Comparison of ENCODE assay signal across 10 cellular contexts in genomic region chr11:128841461-128842072, GRCh38. TPM values are rescaled to one million over a fixed set of nuclear protein-coding genes. Genes with fewer than 3 reads are reported as not detected.
DNase-seq lines count a peak whose midpoint lies in the region; ATAC-seq and TF ChIP-seq lines count a peak whose summit lies in the region.
"Had no signal": no experiment of that assay in that cellular context is flagged by ENCODE, and none has a peak within 500 bp of the region (broad histone marks: within the 10 kb centered on the region; RNA-seq: fewer than 3 reads in every experiment).

No MANE protein-coding gene starts in this region.

- peak overlapping the region; percentile 96 for H3K27ac ChIP-seq in OCI-LY1 (ENCODE audit: low read depth, low read length, poor library complexity, severe bottlenecking)

- H3K4me1 Mint-ChIP-seq in activated naive CD4-positive, alpha-beta T cell treated with anti-CD3 and anti-CD28 coated beads, Interleukin-2, amount 50 U/mL, for 24 hours: peaks cover 83% of the 10 kb centered on the region
- peaks cover 41% of the 10 kb centered on the region for H3K4me1 Mint-ChIP-seq in activated naive CD4-positive, alpha-beta T cell treated with anti-CD3 and anti-CD28 coated beads for 36 hours (ENCODE audit: low read depth)
- H3K4me1 Mint-ChIP-seq in stimulated activated naive B cell treated with anti-CD40 and anti-IgM and Interleukin-4, amounts not matched to agents 10 μg/mL and 1 μg/mL and 100 μg/mL, for 72 hours: peaks cover 47 to 97% of the 10 kb centered on the region in 2 donors

- H3K36me3 Mint-ChIP-seq in activated naive CD4-positive, alpha-beta T cell treated with anti-CD3 and anti-CD28 coated beads, Interleukin-2, amount 50 U/mL, for 24 hours: no peaks in the 10 kb centered on the region
- no peaks in the 10 kb centered on the region for H3K36me3 Mint-ChIP-seq in activated naive CD4-positive, alpha-beta T cell treated with anti-CD3 and anti-CD28 coated beads for 36 hours (ENCODE audit: low read depth)
- H3K36me3 Mint-ChIP-seq in stimulated activated naive B cell treated with anti-CD40 and anti-IgM and Interleukin-4, amounts not matched to agents 10 μg/mL and 1 μg/mL and 100 μg/mL, for 72 hours: peaks cover 2 to 9% of the 10 kb centered on the region in 2 donors

- CTCF ChIA-PET in activated naive CD4-positive, alpha-beta T cell treated with anti-CD3 and anti-CD28 coated beads for 36 hours (lab: Charles Lee): interaction anchor here (1.7 to 2.8 kb wide), 2 partner anchors 11 to 670 kb away, joined by 5 to 15 read pairs; no protein-coding TSS in a partner anchor

- H3F3A ChIP-seq in OCI-LY1 (ENCODE audit: insufficient read depth, low read length): no peaks in the 10 kb centered on the region

- H3K4me3 Mint-ChIP-seq in activated naive CD4-positive, alpha-beta T cell treated with anti-CD3 and anti-CD28 coated beads, Interleukin-2, amount 50 U/mL, for 24 hours: no peak overlapping the region
- H3K4me3 Mint-ChIP-seq in activated naive CD4-positive, alpha-beta T cell treated with anti-CD3 and anti-CD28 coated beads for 36 hours: no peak overlapping the region
- H3K4me3 Mint-ChIP-seq in stimulated activated naive B cell treated with anti-CD40 and anti-IgM and Interleukin-4, amounts not matched to agents 10 μg/mL and 1 μg/mL and 100 μg/mL, for 72 hours: peak overlapping the region; percentile 5 to 26

- TF ChIP-seq CTCF in OCI-LY1 (IDR thresholded peaks at IDR 0.05; ENCODE audit: low read length): no peak

- H3K4me1 ChIP-seq in OCI-LY1 (ENCODE audit: insufficient read depth, low read length, severe bottlenecking): peaks cover 73% of the 10 kb centered on the region

- H3K9me2 ChIP-seq in OCI-LY1 (ENCODE audit: low read depth, low read length): no peaks in the 10 kb centered on the region

- intact Hi-C loops in activated naive CD4-positive, alpha-beta T cell treated with anti-CD3 and anti-CD28 coated beads for 36 hours (cut with micrococcal nuclease): no loop called here

- ATAC-seq in HG02840 (IDR thresholded peaks at IDR 0.05; ENCODE audit: low FRiP score, unreplicated experiment): peak; percentile 54
- peak; percentile 83 to 89 for ATAC-seq in stimulated activated naive B cell treated with anti-CD40 and anti-IgM and Interleukin-4, amounts not matched to agents 10 μg/mL and 1 μg/mL and 100 μg/mL, for 72 hours (replicated peaks)
- ATAC-seq: right cardiac atrium had no signal

- H3K4me3 ChIP-seq in OCI-LY1 (ENCODE audit: low read depth, low read length, poor library complexity, severe bottlenecking): peak overlapping the region; percentile 4

- no peaks in the 10 kb centered on the region for H3K36me3 ChIP-seq in OCI-LY1 (ENCODE audit: insufficient read depth, low read length)

- peak overlapping the region; percentile 46; the same call in 1 of the 2 replicates for H3K4me2 ChIP-seq in OCI-LY1 (ENCODE audit: low read length)

- no peaks in the 10 kb centered on the region for H3K9me3 ChIP-seq in OCI-LY1 (ENCODE audit: low read length)

- no peaks in the 10 kb centered on the region for H3K79me2 ChIP-seq in OCI-LY1 (ENCODE audit: insufficient read depth, low read length)

- H3K27ac Mint-ChIP-seq in activated naive CD4-positive, alpha-beta T cell treated with anti-CD3 and anti-CD28 coated beads, Interleukin-2, amount 50 U/mL, for 24 hours: peak overlapping the region; percentile 57
- no peak overlapping the region for H3K27ac Mint-ChIP-seq in activated naive CD4-positive, alpha-beta T cell treated with anti-CD3 and anti-CD28 coated beads for 36 hours
- H3K27ac Mint-ChIP-seq in stimulated activated naive B cell treated with anti-CD40 and anti-IgM and Interleukin-4, amounts not matched to agents 10 μg/mL and 1 μg/mL and 100 μg/mL, for 72 hours: peak overlapping the region; percentile 77

- H3K27me3 ChIP-seq in OCI-LY1 (ENCODE audit: insufficient read depth, low read length): no peaks in the 10 kb centered on the region

- H3K27me3 Mint-ChIP-seq in activated naive CD4-positive, alpha-beta T cell treated with anti-CD3 and anti-CD28 coated beads, Interleukin-2, amount 50 U/mL, for 24 hours: no peaks in the 10 kb centered on the region
- H3K27me3 Mint-ChIP-seq in activated naive CD4-positive, alpha-beta T cell treated with anti-CD3 and anti-CD28 coated beads for 36 hours (ENCODE audit: low read depth): no peaks in the 10 kb centered on the region
- H3K27me3 Mint-ChIP-seq in stimulated activated naive B cell treated with anti-CD40 and anti-IgM and Interleukin-4, amounts not matched to agents 10 μg/mL and 1 μg/mL and 100 μg/mL, for 72 hours: no peaks in the 10 kb centered on the region

- H3K9ac ChIP-seq in OCI-LY1 (ENCODE audit: low read length): peak overlapping the region; percentile 28; the same call in 1 of the 2 replicates

- DNase-seq in activated naive CD4-positive, alpha-beta T cell treated with anti-CD3 and anti-CD28 coated beads for 36 hours: no peak
- peak; percentile 40 for DNase-seq in stimulated activated naive B cell treated with anti-CD40 and anti-IgM and Interleukin-4, amounts not matched to agents 10 μg/mL and 1 μg/mL and 100 μg/mL, for 72 hours
- no peak for DNase-seq in globus pallidus (ENCODE audit: low spot score)
- no peak for DNase-seq in amniotic stem cell (lab: John Stamatoyannopoulos, UW)
- DNase-seq in iPS-NIHi11 (ENCODE audit: low spot score): no peak
- DNase-seq: NCI-H510A, right cardiac atrium had no signal

- H4K20me1 ChIP-seq in OCI-LY1 (ENCODE audit: insufficient read depth, low read length): no peaks in the 10 kb centered on the region

- H3K9me3 Mint-ChIP-seq in activated naive CD4-positive, alpha-beta T cell treated with anti-CD3 and anti-CD28 coated beads, Interleukin-2, amount 50 U/mL, for 24 hours: no peaks in the 10 kb centered on the region
- H3K9me3 Mint-ChIP-seq in activated naive CD4-positive, alpha-beta T cell treated with anti-CD3 and anti-CD28 coated beads for 36 hours: no peaks in the 10 kb centered on the region
- H3K9me3 Mint-ChIP-seq in stimulated activated naive B cell treated with anti-CD40 and anti-IgM and Interleukin-4, amounts not matched to agents 10 μg/mL and 1 μg/mL and 100 μg/mL, for 72 hours: peaks cover 2 to 7% of the 10 kb centered on the region in 2 donors

- H2AFZ ChIP-seq in OCI-LY1 (ENCODE audit: low read length): no peak overlapping the region

RNA-seq across cellular contexts. Expression of gene KCNJ1, which starts 25.5 kb away (rescaled TPM):
- not detected for total RNA-seq in activated naive CD4-positive, alpha-beta T cell treated with anti-CD3 and anti-CD28 coated beads for 36 hours

RNA-seq across cellular contexts. Expression of gene KCNJ5, which starts 49.6 kb away (rescaled TPM):
- total RNA-seq in activated naive CD4-positive, alpha-beta T cell treated with anti-CD3 and anti-CD28 coated beads for 36 hours: not detected

Comparison
In these comparisons a context has a peak if more than half of its experiments do, and no peak if none do; other contexts are left out.
1. H3K4me3 Mint-ChIP-seq: peak in stimulated activated naive B cell treated with anti-CD40 and anti-IgM and Interleukin-4, amounts not matched to agents 10 μg/mL and 1 μg/mL and 100 μg/mL, for 72 hours (2 of 2); none in activated naive CD4-positive, alpha-beta T cell treated with anti-CD3 and anti-CD28 coated beads, Interleukin-2, amount 50 U/mL, for 24 hours (single experiment) and activated naive CD4-positive, alpha-beta T cell treated with anti-CD3 and anti-CD28 coated beads for 36 hours (single experiment).